9 cellular contexts compared by ENCODE assay signal in the genomic region with DNA sequence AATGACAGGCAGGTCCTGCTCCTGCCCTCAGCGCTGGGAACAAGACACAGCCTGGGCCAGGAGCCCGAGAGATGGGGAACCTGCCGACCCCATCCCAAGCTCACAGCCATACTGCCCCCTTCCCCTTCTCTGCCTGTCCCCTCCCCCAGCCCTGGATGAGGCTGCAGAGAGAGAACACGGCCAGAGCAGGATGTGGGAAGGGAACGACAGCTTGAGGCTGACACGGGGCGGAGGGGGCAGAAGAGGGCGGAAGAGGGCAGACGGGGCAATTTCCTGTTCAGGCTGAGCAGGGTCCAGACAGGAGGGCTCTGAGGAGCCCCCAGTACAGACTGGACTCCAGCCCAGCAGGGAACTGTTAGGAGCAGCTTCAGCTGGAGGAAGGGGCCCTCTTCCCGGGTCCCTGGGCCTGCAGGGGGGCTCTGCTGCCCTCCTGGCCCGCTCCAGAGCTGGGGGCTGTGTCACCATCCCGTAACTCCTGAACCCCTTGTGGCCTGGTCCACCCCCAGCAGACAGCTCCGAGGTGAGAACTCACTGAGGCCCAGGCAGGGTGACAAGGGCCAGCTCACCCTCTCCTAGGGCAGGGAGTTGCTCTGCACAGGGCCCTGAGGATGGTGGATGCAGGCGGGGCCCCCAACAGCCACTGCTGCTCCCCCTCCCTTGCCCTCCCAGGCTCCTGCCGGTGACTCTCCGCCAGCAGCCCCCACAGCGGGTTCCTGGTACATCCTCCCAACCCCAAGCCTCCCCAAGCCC. TPM values are rescaled to one million over a fixed set of nuclear protein-coding genes. Genes with fewer than 3 reads are reported as not detected.
DNase-seq lines count a peak whose midpoint lies in the region; ATAC-seq, FAIRE-seq and TF ChIP-seq lines count a peak whose summit lies in the region.
"Had no signal": no experiment of that assay in that cellular context is flagged by ENCODE, and none has a peak within 500 bp of the region (broad histone marks: within the 10 kb centered on the region; RNA-seq: fewer than 3 reads in every experiment).

No MANE protein-coding gene starts in this region.

- H3K9me2 ChIP-seq in PC-3 (replicated peaks; ENCODE audit: low read length): no peaks in the 10 kb centered on the region

- peaks cover 9% of the 10 kb centered on the region for H3K27me3 Mint-ChIP-seq in endothelial cell (ENCODE audit: unreplicated experiment)

- H3F3A ChIP-seq in PC-3 (ENCODE audit: low read length, unreplicated experiment): no peaks in the 10 kb centered on the region

- no peak overlapping the region for H3K27ac Mint-ChIP-seq in endothelial cell (ENCODE audit: unreplicated experiment)

- H3K4me3 Mint-ChIP-seq in endothelial cell (ENCODE audit: unreplicated experiment): no peak overlapping the region

- FAIRE-seq in D721Med (lab: Jason Lieb, UNC): no peak

- no TSS peak for BruUV-seq in PC-3 (replicated peaks; lab: Mats Ljungman, UMichigan)

- CTCF ChIA-PET in PC-3 (lab: Charles Lee): no interaction called here

- H4K20me1 ChIP-seq in PC-3 (ENCODE audit: low read length): peaks cover 10% of the 10 kb centered on the region; the same call in 1 of the 2 replicates

- H3K27ac ChIP-seq in upper lobe of right lung: peak overlapping the region; percentile 91
- H3K27ac ChIP-seq in PC-3 (ENCODE audit: low read length): no peak overlapping the region

- ATAC-seq in Right ventricle myocardium inferior (no peak), left ventricle myocardium superior (no peak), mucosa of descending colon (peak; percentile 28), upper lobe of right lung (peak; percentile 0), PC-3 (no peak)

- peak; percentile 76 for DNase-seq in Right ventricle myocardium inferior (ENCODE audit: missing footprints)
- DNase-seq in left ventricle myocardium superior: no peak
- peak; percentile 31 for DNase-seq in activated gamma-delta T cell treated with anti-CD3 and anti-CD28 coated beads, Interleukin-2, amount 50 U/mL, for 16 hours (ENCODE audit: low read depth)
- peak; percentile 55 to 83 (median 68) for DNase-seq in mucosa of descending colon
- peak; percentile 69 for DNase-seq in upper lobe of right lung
- no peak for DNase-seq in endothelial cell (ENCODE audit: low spot score)
- no peak for DNase-seq in D721Med (ENCODE audit: insufficient read length, low spot score)
- no peak for DNase-seq in PC-3
- DNase-seq: cerebellar nuclear complex had no signal

- POLR2A ChIA-PET in PC-3 (lab: Charles Lee; ENCODE audit: unreplicated experiment): no interaction called here

- H2AFZ ChIP-seq in PC-3 (ENCODE audit: low read length): no peak overlapping the region

- H3K4me3 ChIP-seq in mucosa of descending colon (no peak overlapping the region), upper lobe of right lung (peak overlapping the region; percentile 97), PC-3 (ENCODE audit: low read length) (no peak overlapping the region)

- H3K9me3 Mint-ChIP-seq in endothelial cell (ENCODE audit: unreplicated experiment): no peaks in the 10 kb centered on the region

- intact Hi-C loops in Right ventricle myocardium inferior (cut with DNase I) (no loop called here), left ventricle myocardium superior (cut with micrococcal nuclease) (no loop called here), mucosa of descending colon (cut with DNase I, micrococcal nuclease) (no loop called here), upper lobe of right lung (cut with DNase I) (no loop called here), PC-3 (cut with micrococcal nuclease) (no loop called here)

- no peaks in the 10 kb centered on the region for H3K36me3 Mint-ChIP-seq in endothelial cell (ENCODE audit: low read depth, unreplicated experiment)

- H3K4me1 Mint-ChIP-seq in endothelial cell (ENCODE audit: unreplicated experiment): peaks cover 4% of the 10 kb centered on the region

- H3K9ac ChIP-seq in PC-3 (ENCODE audit: low read length): no peak overlapping the region

- H3K4me2 ChIP-seq in PC-3 (ENCODE audit: low read length): no peak overlapping the region

- H3K27me3 ChIP-seq in upper lobe of right lung: no peaks in the 10 kb centered on the region
- no peaks in the 10 kb centered on the region for H3K27me3 ChIP-seq in PC-3 (ENCODE audit: low read length)

- H3K79me2 ChIP-seq in PC-3 (ENCODE audit: low read length): peaks cover 23% of the 10 kb centered on the region

- H3K9me3 ChIP-seq in mucosa of descending colon (no peaks in the 10 kb centered on the region), upper lobe of right lung (no peaks in the 10 kb centered on the region), PC-3 (ENCODE audit: low read length) (no peaks in the 10 kb centered on the region)

- peaks cover 10% of the 10 kb centered on the region for H3K36me3 ChIP-seq in mucosa of descending colon (ENCODE audit: low read depth)
- peaks cover 83% of the 10 kb centered on the region for H3K36me3 ChIP-seq in upper lobe of right lung
- H3K36me3 ChIP-seq in PC-3 (ENCODE audit: low read depth, low read length): no peaks in the 10 kb centered on the region; the same call in 1 of the 2 replicates

- H3K4me1 ChIP-seq in mucosa of descending colon (ENCODE audit: low read depth) (peaks cover 38% of the 10 kb centered on the region), upper lobe of right lung (peaks cover 60% of the 10 kb centered on the region), PC-3 (ENCODE audit: insufficient read depth, low read length) (peaks cover 22% of the 10 kb centered on the region)

- TF ChIP-seq CTCF in mucosa of descending colon (IDR thresholded peaks at IDR 0.05): no peak
- no peak for TF ChIP-seq CTCF in upper lobe of right lung (IDR thresholded peaks at IDR 0.05)
- no peak for TF ChIP-seq CTCF in endothelial cell (IDR thresholded peaks at IDR 0.05; ENCODE audit: unreplicated experiment)
- TF ChIP-seq CTCF in D721Med (IDR thresholded peaks at IDR 0.05; ENCODE audit: insufficient read depth, missing control alignments): no peak
- no peak for TF ChIP-seq CTCF in PC-3 (conservative IDR thresholded peaks at IDR 0.05; ENCODE audit: low read depth, low read length)

RNA-seq across cellular contexts. Expression of gene CTSD, which starts 5.7 kb away (rescaled TPM):
- 957 TPM for total RNA-seq in Right ventricle myocardium inferior
- 1,004 TPM for total RNA-seq in left ventricle myocardium superior
- 1,000 to 10,000 TPM in 2 of 3 donors, 100 to 1,000 TPM in 1; 631 to 1,107 (median 1,007) TPM for total RNA-seq in mucosa of descending colon
- total RNA-seq in upper lobe of right lung: 2,038 TPM
- 224 TPM for total RNA-seq in endothelial cell (ENCODE audit: unreplicated experiment)
- 308 and 358 TPM in 2 replicates for total RNA-seq in PC-3 (2014; rRNA removed)

RNA-seq across cellular contexts. Expression of gene IFITM10, which starts 7.6 kb away (rescaled TPM):
- total RNA-seq in Right ventricle myocardium inferior (0.92 TPM), left ventricle myocardium superior (0.77 TPM), mucosa of descending colon (1 to 10 TPM in 2 of 3 donors, under 1 TPM in 1; 0.46 to 2.8 (median 1.9) TPM), upper lobe of right lung (7.9 TPM), endothelial cell (ENCODE audit: unreplicated experiment) (0.64 TPM), PC-3 (2014; rRNA removed) (0.58 and 1.4 TPM in 2 replicates)

Comparison
In these comparisons a context has a peak if more than half of its experiments do, and no peak if none do; other contexts are left out.
1. DNase-seq: peak in Right ventricle myocardium inferior (single experiment), activated gamma-delta T cell treated with anti-CD3 and anti-CD28 coated beads, Interleukin-2, amount 50 U/mL, for 16 hours (single experiment), mucosa of descending colon (3 of 3) and upper lobe of right lung (single experiment); none in left ventricle myocardium superior (single experiment), endothelial cell (single experiment), D721Med (single experiment) and PC-3 (single experiment).
2. ATAC-seq: peak in mucosa of descending colon (single experiment) and upper lobe of right lung (single experiment); none in Right ventricle myocardium inferior (single experiment), left ventricle myocardium superior (single experiment) and PC-3 (single experiment).